In the genomic region with DNA sequence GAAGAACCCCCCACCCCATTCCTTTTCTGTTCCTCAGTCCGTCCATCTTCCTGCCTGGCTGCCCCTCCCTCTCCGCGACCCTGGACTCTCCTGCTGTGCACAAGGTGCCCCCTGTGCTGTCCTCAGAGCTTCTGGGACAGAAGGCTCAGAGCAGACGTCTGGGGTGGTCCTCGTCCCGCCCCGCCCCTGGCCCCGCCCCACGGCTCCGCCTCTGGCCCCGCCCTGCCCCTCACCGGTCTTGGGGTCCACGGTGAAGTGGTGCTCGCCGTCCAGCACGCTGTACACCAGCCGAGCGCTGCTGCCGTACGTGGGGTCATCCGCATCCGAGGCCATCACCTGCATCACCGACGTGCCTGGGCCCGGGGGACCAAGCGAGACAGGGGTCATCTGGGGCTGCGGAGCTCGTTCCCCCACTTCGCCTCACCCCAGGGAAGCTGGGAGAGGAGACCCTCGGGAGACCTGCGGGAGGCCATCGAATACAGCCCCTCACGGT, we compare ENCODE assay signal across 7 cellular contexts.
"Had no signal": no experiment of that assay in that cellular context is flagged by ENCODE, and none has a peak within 500 bp of the region (broad histone marks: within the 10 kb centered on the region; RNA-seq: fewer than 3 reads in every experiment).

No MANE protein-coding gene starts in this region.

- ATAC-seq: HepG2 had no signal

- DNase-seq: GOT3, H9, Kasumi-1, KG1 had no signal

- H3K27ac ChIP-seq: HL-60 had no signal

- H3K9me3 Mint-ChIP-seq: H9 had no signal

- H3K4me3 Mint-ChIP-seq: H9 had no signal

- H3K27ac Mint-ChIP-seq: H9, IgD-negative memory B cell had no signal

- FAIRE-seq: HepG2 had no signal
